Comparison of ENCODE assay signal across 9 cellular contexts in the genomic region with DNA sequence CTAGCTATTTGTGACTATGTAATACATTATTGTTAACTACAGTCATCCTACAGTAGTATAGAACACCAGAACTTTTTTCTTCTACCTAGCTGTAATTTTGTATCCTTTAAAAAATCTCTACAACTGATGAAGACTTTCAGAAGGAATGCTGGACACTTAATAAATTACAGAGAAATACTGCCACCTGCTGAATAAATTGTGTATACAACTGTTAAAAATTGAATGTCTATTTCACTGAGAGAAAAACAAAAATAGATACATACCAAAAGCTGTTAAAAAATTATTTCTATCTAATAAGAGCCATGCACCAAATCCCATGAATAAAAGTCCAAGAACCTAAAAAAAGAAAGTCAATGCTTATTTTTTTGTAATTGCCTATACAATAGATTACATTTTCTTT. TPM values are rescaled to one million over a fixed set of nuclear protein-coding genes. Genes with fewer than 3 reads are reported as not detected.
DNase-seq lines count a peak whose midpoint lies in the region; ATAC-seq and TF ChIP-seq lines count a peak whose summit lies in the region.
"Had no signal": no experiment of that assay in that cellular context is flagged by ENCODE, and none has a peak within 500 bp of the region (broad histone marks: within the 10 kb centered on the region; RNA-seq: fewer than 3 reads in every experiment).

No MANE protein-coding gene starts in this region.

- peak; percentile 5 for DNase-seq in GM04504 (ENCODE audit: low read depth)
- DNase-seq in LHCN-M2 (ENCODE audit: low read depth), result peak; percentile 45
- peak; percentile 12 for DNase-seq in RWPE1 (ENCODE audit: low spot score)
- peak; percentile 32 for DNase-seq in foreskin melanocyte
- no peak for DNase-seq in transverse colon
- no peak for DNase-seq in stimulated activated CD4-positive, alpha-beta T cell treated with anti-CD3 and anti-CD28 coated beads, Interleukin-2, amount 100 ng/mL, for 24 hours

- in situ Hi-C loops in transverse colon (cut with MboI; ENCODE audit: low pct_ligation_motif_present in 1 of 4, low pct_unique_long_range_greater_than_20kb in 1 of 4, low sequenced_read_pairs in 3 of 4), result loop anchor here in 3 of 4 donors (10.0 to 25.0 kb wide), 3 partner anchors 142 to 155 kb away; no protein-coding TSS in a partner anchor

- H3K27me3 ChIP-seq in transverse colon, result no peaks in the 10 kb centered on the region

- H3K9me3 ChIP-seq in transverse colon, result no peaks in the 10 kb centered on the region

- H3K4me3 ChIP-seq in transverse colon, result no peak overlapping the region

- CTCF ChIA-PET in RWPE1 (lab: Yijun Ruan, JAX), result interaction anchor here (0.5 to 5.2 kb wide), 13 partner anchors 11 to 1858 kb away, joined by 3 to 59 read pairs (median 3); no protein-coding TSS in a partner anchor

- ATAC-seq in HG02981 (IDR thresholded peaks at IDR 0.05; ENCODE audit: unreplicated experiment), result no peak
- no peak for ATAC-seq in HG02870 (IDR thresholded peaks at IDR 0.05; ENCODE audit: unreplicated experiment)

- intact Hi-C loops in transverse colon (cut with DNase I; ENCODE audit: low total_unique reads), result loop anchor here (10.0 kb wide), 1 partner anchor 155 kb away; no protein-coding TSS in a partner anchor

- H3K36me3 ChIP-seq in transverse colon, result no peaks in the 10 kb centered on the region

- no peak for TF ChIP-seq POLR2A in transverse colon (IDR thresholded peaks at IDR 0.05)

- no peak for TF ChIP-seq EP300 in transverse colon (IDR thresholded peaks at IDR 0.05; ENCODE audit: low read depth)

- TF ChIP-seq CTCF in RWPE1 (conservative IDR thresholded peaks at IDR 0.05; ENCODE audit: low read depth) (peak; percentile 57), transverse colon (IDR thresholded peaks at IDR 0.05) (peak; percentile 44 to 63 (median 49))

- POLR2A ChIA-PET in RWPE1 (lab: Yijun Ruan, JAX; ENCODE audit: low non-redundant PET), result no interaction called here

- H3K27ac ChIP-seq in RWPE1 (no peak overlapping the region), transverse colon (no peak overlapping the region)

- no peaks in the 10 kb centered on the region for H3K4me1 ChIP-seq in transverse colon

RNA-seq across cellular contexts. Expression of a gene that starts 6.6 kb away (rescaled TPM):
- 0.06 TPM in 2 replicates for total RNA-seq in LHCN-M2 (2014; rRNA removed)
- not detected for polyA plus RNA-seq in LHCN-M2 (2012)
- total RNA-seq in transverse colon, result not detected
- polyA plus RNA-seq: IgD-negative memory B cell had no signal

RNA-seq across cellular contexts. Expression of a gene that starts 6.7 kb away (rescaled TPM):
- total RNA-seq in LHCN-M2 (2014; rRNA removed), result 0.19 and 0.34 TPM in 2 replicates
- polyA plus RNA-seq in LHCN-M2 (2012), result not detected
- not detected for total RNA-seq in transverse colon
- polyA plus RNA-seq: IgD-negative memory B cell had no signal

Comparison
In these comparisons a context has a peak if more than half of its experiments do, and no peak if none do; other contexts are left out.
1. DNase-seq: peak in GM04504 (single experiment), LHCN-M2 (single experiment), RWPE1 (single experiment) and foreskin melanocyte (single experiment); none in transverse colon (single experiment) and stimulated activated CD4-positive, alpha-beta T cell treated with anti-CD3 and anti-CD28 coated beads, Interleukin-2, amount 100 ng/mL, for 24 hours (0 of 2).